Comparison of ENCODE assay signal across 17 cellular contexts in genomic region chr7:139317954-139318505, GRCh38.
"Had no signal": no experiment of that assay in that cellular context is flagged by ENCODE, and none has a peak within 500 bp of the region (broad histone marks: within the 10 kb centered on the region; RNA-seq: fewer than 3 reads in every experiment).

No MANE protein-coding gene starts in this region.

- ATAC-seq: activated naive CD8-positive, alpha-beta T cell treated with anti-CD3 and anti-CD28 coated beads, Interleukin-2, amount 50 U/mL, for 24 hours; body of pancreas; left lung; naive thymus-derived CD4-positive, alpha-beta T cell; right cardiac atrium had no signal

- H3K27ac ChIP-seq: body of pancreas, epithelial cell of prostate, heart left ventricle, left lung, neural progenitor cell, tibial artery had no signal

- FAIRE-seq: TTC549 had no signal

- DNase-seq: activated CD4-positive, alpha-beta memory T cell treated with anti-CD3 and anti-CD28 coated beads for 36 hours; activated CD4-positive, alpha-beta T cell treated with anti-CD3 and anti-CD28 coated beads for 4 hours; activated CD4-positive, CD25-positive, alpha-beta regulatory T cell; activated gamma-delta T cell; activated naive CD4-positive, alpha-beta T cell treated with anti-CD3 and anti-CD28 coated beads, Interleukin-2, amount 50 U/mL, for 16 hours; activated naive CD8-positive, alpha-beta T cell treated with anti-CD3 and anti-CD28 coated beads, Interleukin-2, amount 50 U/mL, for 24 hours; anterior cingulate cortex; body of pancreas; heart left ventricle; left lung; naive thymus-derived CD4-positive, alpha-beta T cell; right cardiac atrium; stimulated activated CD4-positive, alpha-beta T cell treated with anti-CD3 and anti-CD28 coated beads, Interleukin-4, amount 100 ng/mL, for 24 hours; tibial artery had no signal
